ENCODE assay signal across 43 cellular contexts in the genomic region with DNA sequence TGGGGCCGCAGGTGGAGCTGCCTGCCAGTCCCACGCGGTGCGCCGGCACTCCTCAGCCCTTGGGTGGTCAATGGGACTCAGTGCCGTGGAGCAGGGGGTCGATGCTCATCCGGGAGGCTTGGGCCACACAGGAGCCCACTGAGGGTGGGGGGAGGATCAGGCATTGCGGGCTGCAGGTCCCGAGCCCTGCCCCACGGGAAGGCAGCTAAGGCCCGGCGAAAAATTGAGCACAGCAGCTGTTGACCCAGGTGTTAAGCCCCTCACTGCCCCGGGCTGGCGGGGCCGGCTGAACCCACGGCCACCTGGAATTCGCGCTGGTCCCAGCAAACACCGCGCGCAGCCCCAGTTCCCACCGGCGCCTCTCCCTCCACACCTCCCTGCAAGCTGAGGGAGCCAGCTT. TPM values are rescaled to one million over a fixed set of nuclear protein-coding genes. Genes with fewer than 3 reads are reported as not detected.
"Had no signal": no experiment of that assay in that cellular context is flagged by ENCODE, and none has a peak within 500 bp of the region (broad histone marks: within the 10 kb centered on the region; RNA-seq: fewer than 3 reads in every experiment).

No MANE protein-coding gene starts in this region.

- H3K4me1 ChIP-seq: adrenal gland, ascending aorta, body of pancreas, breast epithelium had no signal

- H3K27me3 Mint-ChIP-seq: activated naive CD4-positive, alpha-beta T cell treated with anti-CD3 and anti-CD28 coated beads, Interleukin-2, amount 10 ng/mL, durations not matched to agents 7 days and 5 days; activated naive CD4-positive, alpha-beta T cell treated with anti-CD3 and anti-CD28 coated beads, Interleukin-2, amount 50 U/mL, for 24 hours; activated naive CD8-positive, alpha-beta T cell; activated naive CD8-positive, alpha-beta T cell treated with anti-CD3 and anti-CD28 coated beads for 36 hours; activated naive CD8-positive, alpha-beta T cell treated with anti-CD3 and anti-CD28 coated beads, Interleukin-2, amount 10 ng/mL, durations not matched to agents 7 days and 5 days; activated naive CD8-positive, alpha-beta T cell treated with anti-CD3 and anti-CD28 coated beads, Interleukin-2, amount 50 U/mL, for 24 hours; activated T-cell treated with anti-CD3 and anti-CD28 coated beads, Interleukin-2, amount 50 U/mL, for 24 hours; activated T-helper 17 cell treated with anti-CD3 and anti-CD28 coated beads, Interleukin-2, amount 50 U/mL, for 72 hours; brain; central memory CD8-positive, alpha-beta T cell had no signal

- H3K27ac Mint-ChIP-seq: activated naive CD4-positive, alpha-beta T cell treated with anti-CD3 and anti-CD28 coated beads for 36 hours; activated naive CD4-positive, alpha-beta T cell treated with anti-CD3 and anti-CD28 coated beads, Interleukin-2, amount 10 ng/mL, durations not matched to agents 7 days and 5 days; activated naive CD4-positive, alpha-beta T cell treated with anti-CD3 and anti-CD28 coated beads, Interleukin-2, amount 50 U/mL, for 24 hours; activated naive CD4-positive, alpha-beta T cell treated with anti-CD3 and anti-CD28 coated beads, Interleukin-2, amount 50 U/mL, for 72 hours; activated naive CD8-positive, alpha-beta T cell; activated naive CD8-positive, alpha-beta T cell treated with anti-CD3 and anti-CD28 coated beads for 36 hours; activated naive CD8-positive, alpha-beta T cell treated with anti-CD3 and anti-CD28 coated beads, Interleukin-2, amount 10 ng/mL, durations not matched to agents 7 days and 5 days; activated naive CD8-positive, alpha-beta T cell treated with anti-CD3 and anti-CD28 coated beads, Interleukin-2, amount 50 U/mL, for 24 hours; activated T-cell treated with anti-CD3 and anti-CD28 coated beads, Interleukin-2, amount 50 U/mL, for 24 hours; activated T-cell treated with anti-CD3 and anti-CD28 coated beads, Interleukin-2, amount 50 U/mL, for 72 hours; activated T-helper 1 cell treated with anti-CD3 and anti-CD28 coated beads, Interleukin-12 subunit alpha, Interleukin-12 subunit beta, Interleukin-2, Interleukin-4 antibody, amounts not matched to agents 30 ng/mL and 10 ng/mL and 1 ng/mL, durations not matched to agents 14 hours and 24 hours and 36 hours; activated T-helper 17 cell treated with anti-CD3 and anti-CD28 coated beads, Interleukin-2, amount 50 U/mL, for 72 hours; activated T-helper 2 cell treated with anti-CD3 and anti-CD28 coated beads, Interferon-gamma antibody, Interleukin-2, Interleukin-4, amounts not matched to agents 10 μg/mL and 5 μg/mL and 100 μg/mL, durations not matched to agents 14 hours and 24 hours and 36 hours; brain had no signal

- H3K4me1 Mint-ChIP-seq: activated naive CD4-positive, alpha-beta T cell treated with anti-CD3 and anti-CD28 coated beads, Interleukin-2, amount 10 ng/mL, durations not matched to agents 7 days and 5 days; activated naive CD4-positive, alpha-beta T cell treated with anti-CD3 and anti-CD28 coated beads, Interleukin-2, amount 50 U/mL, for 24 hours; activated naive CD8-positive, alpha-beta T cell treated with anti-CD3 and anti-CD28 coated beads for 36 hours; activated naive CD8-positive, alpha-beta T cell treated with anti-CD3 and anti-CD28 coated beads, Interleukin-2, amount 10 ng/mL, durations not matched to agents 7 days and 5 days; activated naive CD8-positive, alpha-beta T cell treated with anti-CD3 and anti-CD28 coated beads, Interleukin-2, amount 50 U/mL, for 24 hours; activated T-helper 17 cell treated with anti-CD3 and anti-CD28 coated beads, Interleukin-2, amount 50 U/mL, for 72 hours; central memory CD8-positive, alpha-beta T cell had no signal

- H3K9me3 ChIP-seq: adrenal gland, ascending aorta, body of pancreas had no signal

- DNase-seq: activated effector memory CD4-positive, alpha-beta T cell treated with anti-CD3 and anti-CD28 coated beads, Interleukin-2, amount 50 U/mL, for 16 hours; activated effector memory CD4-positive, alpha-beta T cell treated with Interleukin-2 at 50 U/mL for 16 hours; activated gamma-delta T cell; activated gamma-delta T cell treated with Interleukin-2 at 50 U/mL for 16 hours; activated naive CD4-positive, alpha-beta T cell; activated naive CD4-positive, alpha-beta T cell treated with anti-CD3 and anti-CD28 coated beads for 36 hours; activated naive CD4-positive, alpha-beta T cell treated with anti-CD3 and anti-CD28 coated beads, Interleukin-2, amount 10 ng/mL, durations not matched to agents 7 days and 5 days; activated naive CD4-positive, alpha-beta T cell treated with anti-CD3 and anti-CD28 coated beads, Interleukin-2, amount 50 U/mL, for 16 hours; activated naive CD4-positive, alpha-beta T cell treated with Interleukin-2 at 50 U/mL for 16 hours; activated naive CD8-positive, alpha-beta T cell treated with anti-CD3 and anti-CD28 coated beads for 36 hours; activated naive CD8-positive, alpha-beta T cell treated with anti-CD3 and anti-CD28 coated beads, Interleukin-2, amount 10 ng/mL, durations not matched to agents 7 days and 5 days; activated naive CD8-positive, alpha-beta T cell treated with anti-CD3 and anti-CD28 coated beads, Interleukin-2, amount 50 U/mL, for 24 hours; activated T-cell treated with anti-CD3 and anti-CD28 coated beads for 4 hours; activated T-cell treated with anti-CD3 and anti-CD28 coated beads, Interleukin-2, amount 50 U/mL, for 1 hour; activated T-cell treated with anti-CD3 and anti-CD28 coated beads, Interleukin-2, amount 50 U/mL, for 24 hours; activated T-cell treated with anti-CD3 and anti-CD28 coated beads, Interleukin-2, amount 50 U/mL, for 4 hours; activated T-cell treated with anti-CD3 and anti-CD28 coated beads, Interleukin-2, amount 50 U/mL, for 48 hours; activated T-cell treated with anti-CD3 and anti-CD28 coated beads, Interleukin-2, amount 50 U/mL, for 72 hours; adrenal gland; amniotic stem cell; amygdala; anterior cingulate cortex; aorta; body of pancreas; brain microvascular endothelial cell; caudate nucleus; central memory CD4-positive, alpha-beta T cell; cerebellar nuclear complex had no signal

- H3K36me3 Mint-ChIP-seq: activated naive CD4-positive, alpha-beta T cell treated with anti-CD3 and anti-CD28 coated beads, Interleukin-2, amount 10 ng/mL, durations not matched to agents 7 days and 5 days; activated naive CD8-positive, alpha-beta T cell treated with anti-CD3 and anti-CD28 coated beads, Interleukin-2, amount 10 ng/mL, durations not matched to agents 7 days and 5 days; brain had no signal

- FAIRE-seq: bronchial epithelial cell had no signal

- H3K27me3 ChIP-seq: adrenal gland, ascending aorta, body of pancreas, brain microvascular endothelial cell, breast epithelium, cardiac muscle cell had no signal

- H3K27ac ChIP-seq: adrenal gland, ascending aorta, body of pancreas, brain microvascular endothelial cell, breast epithelium, cardiac muscle cell had no signal

- H3K36me3 ChIP-seq: adrenal gland, ascending aorta, brain microvascular endothelial cell, breast epithelium, cardiac muscle cell had no signal

- H3K9me3 Mint-ChIP-seq: activated naive CD4-positive, alpha-beta T cell treated with anti-CD3 and anti-CD28 coated beads, Interleukin-2, amount 50 U/mL, for 24 hours; activated naive CD8-positive, alpha-beta T cell treated with anti-CD3 and anti-CD28 coated beads, Interleukin-2, amount 50 U/mL, for 24 hours; activated T-helper 17 cell treated with anti-CD3 and anti-CD28 coated beads, Interleukin-2, amount 50 U/mL, for 72 hours; central memory CD8-positive, alpha-beta T cell had no signal

- H3K4me3 Mint-ChIP-seq: activated naive CD4-positive, alpha-beta T cell treated with anti-CD3 and anti-CD28 coated beads for 36 hours; activated naive CD4-positive, alpha-beta T cell treated with anti-CD3 and anti-CD28 coated beads, Interleukin-2, amount 10 ng/mL, durations not matched to agents 7 days and 5 days; activated naive CD4-positive, alpha-beta T cell treated with anti-CD3 and anti-CD28 coated beads, Interleukin-2, amount 50 U/mL, for 24 hours; activated naive CD8-positive, alpha-beta T cell; activated naive CD8-positive, alpha-beta T cell treated with anti-CD3 and anti-CD28 coated beads for 36 hours; activated naive CD8-positive, alpha-beta T cell treated with anti-CD3 and anti-CD28 coated beads, Interleukin-2, amount 10 ng/mL, durations not matched to agents 7 days and 5 days; activated naive CD8-positive, alpha-beta T cell treated with anti-CD3 and anti-CD28 coated beads, Interleukin-2, amount 50 U/mL, for 24 hours; activated T-cell treated with anti-CD3 and anti-CD28 coated beads, Interleukin-2, amount 50 U/mL, for 24 hours; activated T-cell treated with anti-CD3 and anti-CD28 coated beads, Interleukin-2, amount 50 U/mL, for 4 hours; activated T-cell treated with anti-CD3 and anti-CD28 coated beads, Interleukin-2, amount 50 U/mL, for 72 hours; activated T-helper 1 cell treated with anti-CD3 and anti-CD28 coated beads, Interleukin-12 subunit alpha, Interleukin-12 subunit beta, Interleukin-2, Interleukin-4 antibody, amounts not matched to agents 30 ng/mL and 10 ng/mL and 1 ng/mL, durations not matched to agents 14 hours and 24 hours and 36 hours; activated T-helper 17 cell treated with anti-CD3 and anti-CD28 coated beads, Interleukin-2, amount 50 U/mL, for 72 hours; brain; central memory CD8-positive, alpha-beta T cell had no signal

- H3K4me3 ChIP-seq: adrenal gland, ascending aorta, body of pancreas, breast epithelium, cardiac muscle cell had no signal

RNA-seq across cellular contexts. Expression of a gene that starts 26.1 kb away (rescaled TPM):
- total RNA-seq: activated naive CD4-positive, alpha-beta T cell treated with anti-CD3 and anti-CD28 coated beads for 36 hours; activated naive CD4-positive, alpha-beta T cell treated with anti-CD3 and anti-CD28 coated beads, Interleukin-2, amount 50 U/mL, for 72 hours; activated naive CD8-positive, alpha-beta T cell treated with anti-CD3 and anti-CD28 coated beads for 36 hours; activated naive CD8-positive, alpha-beta T cell treated with anti-CD3 and anti-CD28 coated beads, Interleukin-2, amount 10 ng/mL, durations not matched to agents 7 days and 5 days; activated T-cell treated with anti-CD3 and anti-CD28 coated beads, Interleukin-2, amount 50 U/mL, for 4 hours; activated T-cell treated with anti-CD3 and anti-CD28 coated beads, Interleukin-2, amount 50 U/mL, for 72 hours; activated T-helper 1 cell treated with anti-CD3 and anti-CD28 coated beads, Interleukin-12 subunit alpha, Interleukin-12 subunit beta, Interleukin-2, Interleukin-4 antibody, amounts not matched to agents 30 ng/mL and 10 ng/mL and 1 ng/mL, durations not matched to agents 14 hours and 24 hours and 36 hours; activated T-helper 17 cell treated with anti-CD3 and anti-CD28 coated beads, Interleukin-2, amount 50 U/mL, for 72 hours; activated T-helper 2 cell treated with anti-CD3 and anti-CD28 coated beads, Interferon-gamma antibody, Interleukin-2, Interleukin-4, amounts not matched to agents 10 μg/mL and 5 μg/mL and 100 μg/mL, durations not matched to agents 14 hours and 24 hours and 36 hours; adrenal gland; aorta; ascending aorta; astrocyte; body of pancreas; breast epithelium; bronchial epithelial cell; cardiac muscle cell; cardiac septum had no signal
- polyA plus RNA-seq: adipose tissue, adrenal gland, aorta, cardiac muscle cell had no signal
